In the genomic region with DNA sequence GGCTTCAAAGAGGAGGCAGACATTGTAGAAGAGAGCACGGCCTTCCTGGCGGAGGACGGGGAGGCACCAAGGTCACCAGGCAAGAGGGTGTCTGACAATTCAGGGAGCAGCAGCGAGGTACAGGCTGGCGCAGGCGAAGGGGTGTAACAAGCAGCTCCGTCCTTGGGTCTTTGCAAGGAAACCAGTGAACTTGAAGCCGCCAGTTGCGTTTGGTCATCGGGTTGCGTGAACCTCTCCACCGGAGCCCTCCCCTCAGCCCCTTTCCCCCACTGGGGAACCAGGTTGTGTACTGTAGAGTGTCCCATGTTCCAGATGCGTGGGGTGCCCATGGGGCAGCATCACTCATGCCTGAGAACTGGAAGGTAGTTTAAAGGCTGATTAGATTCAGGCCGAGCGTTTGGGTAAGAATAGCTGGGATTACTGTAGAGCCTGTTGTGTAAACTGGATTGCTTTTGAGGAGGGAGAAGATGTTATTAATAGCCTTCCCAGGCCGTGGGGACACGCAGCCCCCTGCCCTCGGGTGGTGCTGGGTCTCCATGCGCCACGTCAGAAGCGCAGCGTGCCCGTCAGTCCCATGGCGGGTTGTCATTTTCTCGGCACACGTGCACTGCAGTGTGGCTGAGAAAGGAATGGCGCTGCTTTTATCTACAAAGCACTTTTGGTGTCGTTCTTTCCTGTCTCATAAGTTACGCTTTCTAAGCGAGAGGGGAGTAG, we compare ENCODE assay signal across 16 cellular contexts. TPM values are rescaled to one million over a fixed set of nuclear protein-coding genes. Genes with fewer than 3 reads are reported as not detected.
DNase-seq lines count a peak whose midpoint lies in the region; ATAC-seq and TF ChIP-seq lines count a peak whose summit lies in the region.
"Had no signal": no experiment of that assay in that cellular context is flagged by ENCODE, and none has a peak within 500 bp of the region (broad histone marks: within the 10 kb centered on the region; RNA-seq: fewer than 3 reads in every experiment).

No MANE protein-coding gene starts in this region.

- POLR2A ChIA-PET in activated naive CD8-positive, alpha-beta T cell treated with anti-CD3 and anti-CD28 coated beads, Interleukin-2, amount 10 ng/mL, durations not matched to agents 7 days and 5 days (lab: Charles Lee) = no interaction called here

- H3K9me3 Mint-ChIP-seq in activated T-cell treated with anti-CD3 and anti-CD28 coated beads, Interleukin-2, amount 50 U/mL, for 4 hours = no peaks in the 10 kb centered on the region
- no peaks in the 10 kb centered on the region for H3K9me3 Mint-ChIP-seq in activated naive CD8-positive, alpha-beta T cell treated with anti-CD3 and anti-CD28 coated beads, Interleukin-2, amount 10 ng/mL, durations not matched to agents 7 days and 5 days

- TF ChIP-seq POLR2A in spleen (IDR thresholded peaks at IDR 0.05) = no peak

- H3K27me3 Mint-ChIP-seq in activated T-cell treated with anti-CD3 and anti-CD28 coated beads, Interleukin-2, amount 50 U/mL, for 4 hours (ENCODE audit: low read depth) = no peaks in the 10 kb centered on the region
- no peaks in the 10 kb centered on the region for H3K27me3 Mint-ChIP-seq in activated naive CD8-positive, alpha-beta T cell treated with anti-CD3 and anti-CD28 coated beads, Interleukin-2, amount 10 ng/mL, durations not matched to agents 7 days and 5 days

- no peaks in the 10 kb centered on the region for H3K9me3 ChIP-seq in NT2/D1 (ENCODE audit: insufficient read depth, low read length)
- no peaks in the 10 kb centered on the region for H3K9me3 ChIP-seq in spleen
- no peaks in the 10 kb centered on the region for H3K9me3 ChIP-seq in BE2C

- 92 to 96% (median 94%) methylated on average over 30 of the region's 30 CpGs for WGBS in spleen, 5 donors

- ATAC-seq in activated T-cell treated with anti-CD3 and anti-CD28 coated beads, Interleukin-2, amount 50 U/mL, for 4 hours = no peak
- no peak for ATAC-seq in activated naive CD8-positive, alpha-beta T cell treated with anti-CD3 and anti-CD28 coated beads, Interleukin-2, amount 10 ng/mL, durations not matched to agents 7 days and 5 days (ENCODE audit: low read depth)
- ATAC-seq in GM18517 (IDR thresholded peaks at IDR 0.05; ENCODE audit: unreplicated experiment) = no peak
- ATAC-seq: left cardiac atrium had no signal

- no peak overlapping the region for H3K27ac ChIP-seq in spleen
- H3K27ac ChIP-seq: HL-60, parathyroid adenoma, skin epidermis had no signal

- H3K4me3 ChIP-seq in NT2/D1 (ENCODE audit: insufficient read length, low read depth) (no peak overlapping the region), spleen (no peak overlapping the region), BE2C (ENCODE audit: low read depth, low read length) (no peak overlapping the region)
- H3K4me3 ChIP-seq: skin epidermis had no signal

- TF ChIP-seq CTCF in spleen (IDR thresholded peaks at IDR 0.05 in 8 of 11, conservative IDR thresholded peaks at IDR 0.05 in 3 of 11) (no peak), BE2C (IDR thresholded peaks at IDR 0.05; ENCODE audit: low read depth, low read length) (no peak)

- H3K4me1 ChIP-seq in NT2/D1 (ENCODE audit: insufficient read depth, insufficient read length) (peaks cover 26% of the 10 kb centered on the region), spleen (peaks cover 28 to 56% (median 44%) of the 10 kb centered on the region in 6 donors), BE2C (no peaks in the 10 kb centered on the region; the same call in 1 of the 2 replicates)

- H3K36me3 ChIP-seq in NT2/D1 (ENCODE audit: insufficient read depth, insufficient read length, low read length) = peaks cover 72% of the 10 kb centered on the region
- H3K36me3 ChIP-seq in spleen = peaks cover 0 to 62% (median 43%) of the 10 kb centered on the region in 6 donors
- H3K36me3 ChIP-seq in BE2C = peaks cover 60% of the 10 kb centered on the region

- H3K4me3 Mint-ChIP-seq in activated T-cell treated with anti-CD3 and anti-CD28 coated beads, Interleukin-2, amount 50 U/mL, for 4 hours = peak overlapping the region; percentile 54
- H3K4me3 Mint-ChIP-seq in activated naive CD8-positive, alpha-beta T cell treated with anti-CD3 and anti-CD28 coated beads, Interleukin-2, amount 10 ng/mL, durations not matched to agents 7 days and 5 days = no peak overlapping the region

- no peaks in the 10 kb centered on the region for H3K27me3 ChIP-seq in NT2/D1 (ENCODE audit: insufficient read depth, insufficient read length)
- H3K27me3 ChIP-seq in spleen (replicated peaks in 1 of 7) = no peaks in the 10 kb centered on the region
- H3K27me3 ChIP-seq in BE2C = no peaks in the 10 kb centered on the region

- H3K9ac ChIP-seq in NT2/D1 (ENCODE audit: insufficient read length, low read depth) = peak overlapping the region; percentile 42
- H3K9ac ChIP-seq: parathyroid adenoma had no signal

- H3K36me3 Mint-ChIP-seq in activated T-cell treated with anti-CD3 and anti-CD28 coated beads, Interleukin-2, amount 50 U/mL, for 4 hours (ENCODE audit: insufficient read depth) = peaks cover 20% of the 10 kb centered on the region
- peaks cover 20% of the 10 kb centered on the region for H3K36me3 Mint-ChIP-seq in activated naive CD8-positive, alpha-beta T cell treated with anti-CD3 and anti-CD28 coated beads, Interleukin-2, amount 10 ng/mL, durations not matched to agents 7 days and 5 days

- DNase-seq in activated T-cell treated with anti-CD3 and anti-CD28 coated beads, Interleukin-2, amount 50 U/mL, for 4 hours = no peak
- DNase-seq in activated T-cell treated with anti-CD3 and anti-CD28 coated beads for 4 hours = no peak
- no peak for DNase-seq in NT2/D1 (ENCODE audit: low read depth, low spot score)
- no peak for DNase-seq in activated naive CD8-positive, alpha-beta T cell treated with anti-CD3 and anti-CD28 coated beads, Interleukin-2, amount 10 ng/mL, durations not matched to agents 7 days and 5 days
- peak; percentile 59 for DNase-seq in spleen
- DNase-seq in BE2C = no peak
- DNase-seq in stimulated activated CD4-positive, alpha-beta T cell treated with anti-CD3 and anti-CD28 coated beads, Interleukin-2, amount 100 ng/mL, for 48 hours = no peak
- DNase-seq: left cardiac atrium; NCI-H1417; NCI-H2171; NCI-H774; stimulated activated naive CD4-positive, alpha-beta T cell had no signal

- H3K27ac Mint-ChIP-seq in activated naive CD8-positive, alpha-beta T cell treated with anti-CD3 and anti-CD28 coated beads, Interleukin-2, amount 10 ng/mL, durations not matched to agents 7 days and 5 days = peak overlapping the region; percentile 33

- intact Hi-C loops in spleen (cut with DNase I; ENCODE audit: low total_unique reads) = no loop called here

- H3K4me1 Mint-ChIP-seq in activated T-cell treated with anti-CD3 and anti-CD28 coated beads, Interleukin-2, amount 50 U/mL, for 4 hours (ENCODE audit: low read depth) = peaks cover 27% of the 10 kb centered on the region
- H3K4me1 Mint-ChIP-seq in activated naive CD8-positive, alpha-beta T cell treated with anti-CD3 and anti-CD28 coated beads, Interleukin-2, amount 10 ng/mL, durations not matched to agents 7 days and 5 days = peaks cover 20% of the 10 kb centered on the region

RNA-seq across cellular contexts. Expression of gene MRPL12, which starts 2.5 kb away (rescaled TPM):
- total RNA-seq in activated T-cell treated with anti-CD3 and anti-CD28 coated beads, Interleukin-2, amount 50 U/mL, for 4 hours = 100 to 1,000 TPM; 294 to 372 (median 359) TPM
- total RNA-seq in activated naive CD8-positive, alpha-beta T cell treated with anti-CD3 and anti-CD28 coated beads, Interleukin-2, amount 10 ng/mL, durations not matched to agents 7 days and 5 days = 10 to 100 TPM; 55.1 to 59.2 TPM
- 10 to 100 TPM; 36.2 to 68.5 (median 43.2) TPM for total RNA-seq in spleen
- 100 to 1,000 TPM in 2 of 3 donors, 10 to 100 TPM in 1; 71.7 to 160 (median 121) TPM for polyA plus RNA-seq in spleen
- polyA plus RNA-seq in BE2C (2012; ENCODE audit: insufficient read depth, insufficient read length, low read depth) = 451 TPM

RNA-seq across cellular contexts. Expression of gene SLC25A10, which starts 6.4 kb away (rescaled TPM):
- total RNA-seq in activated T-cell treated with anti-CD3 and anti-CD28 coated beads, Interleukin-2, amount 50 U/mL, for 4 hours = 10 to 100 TPM; 29.9 to 47.8 (median 38.8) TPM
- 10 to 100 TPM; 22.0 to 25.1 TPM for total RNA-seq in activated naive CD8-positive, alpha-beta T cell treated with anti-CD3 and anti-CD28 coated beads, Interleukin-2, amount 10 ng/mL, durations not matched to agents 7 days and 5 days
- 1 to 10 TPM; 2.9 to 7.5 (median 3.7) TPM for total RNA-seq in spleen
- 1 to 10 TPM; 4.7 to 7.7 (median 6.9) TPM for polyA plus RNA-seq in spleen
- polyA plus RNA-seq in BE2C (2012; ENCODE audit: insufficient read depth, insufficient read length, low read depth) = 21.3 TPM

RNA-seq across cellular contexts. Expression of gene HGS, which starts 21.9 kb away (rescaled TPM):
- total RNA-seq in activated T-cell treated with anti-CD3 and anti-CD28 coated beads, Interleukin-2, amount 50 U/mL, for 4 hours = 100 to 1,000 TPM; 146 to 162 (median 147) TPM
- total RNA-seq in activated naive CD8-positive, alpha-beta T cell treated with anti-CD3 and anti-CD28 coated beads, Interleukin-2, amount 10 ng/mL, durations not matched to agents 7 days and 5 days = 100 to 1,000 TPM; 152 to 164 TPM
- 100 to 1,000 TPM in 4 of 7 donors, 10 to 100 TPM in 3; 62.3 to 134 (median 106) TPM for total RNA-seq in spleen
- polyA plus RNA-seq in spleen = 100 to 1,000 TPM in 2 of 3 donors, 10 to 100 TPM in 1; 61.3 to 133 (median 119) TPM
- 393 TPM for polyA plus RNA-seq in BE2C (2012; ENCODE audit: insufficient read depth, insufficient read length, low read depth)

RNA-seq across cellular contexts. Expression of gene ARL16, which starts 22.1 kb away (rescaled TPM):
- 10 to 100 TPM; 27.3 to 38.6 (median 27.9) TPM for total RNA-seq in activated T-cell treated with anti-CD3 and anti-CD28 coated beads, Interleukin-2, amount 50 U/mL, for 4 hours
- total RNA-seq in activated naive CD8-positive, alpha-beta T cell treated with anti-CD3 and anti-CD28 coated beads, Interleukin-2, amount 10 ng/mL, durations not matched to agents 7 days and 5 days = 10 to 100 TPM; 17.7 to 19.0 TPM
- total RNA-seq in spleen = 10 to 100 TPM; 22.5 to 36.6 (median 29.1) TPM
- 10 to 100 TPM; 56.0 to 93.5 (median 79.8) TPM for polyA plus RNA-seq in spleen
- 101 TPM for polyA plus RNA-seq in BE2C (2012; ENCODE audit: insufficient read depth, insufficient read length, low read depth)

RNA-seq across cellular contexts. Expression of gene CCDC137, which starts 39.1 kb away (rescaled TPM):
- total RNA-seq in activated T-cell treated with anti-CD3 and anti-CD28 coated beads, Interleukin-2, amount 50 U/mL, for 4 hours = 10 to 100 TPM; 82.9 to 91.9 (median 84.9) TPM
- total RNA-seq in activated naive CD8-positive, alpha-beta T cell treated with anti-CD3 and anti-CD28 coated beads, Interleukin-2, amount 10 ng/mL, durations not matched to agents 7 days and 5 days = 10 to 100 TPM; 31.3 to 32.0 TPM
- 10 to 100 TPM; 10.7 to 24.2 (median 19.0) TPM for total RNA-seq in spleen
- 10 to 100 TPM; 20.7 to 40.1 (median 21.4) TPM for polyA plus RNA-seq in spleen
- 66.0 TPM for polyA plus RNA-seq in BE2C (2012; ENCODE audit: insufficient read depth, insufficient read length, low read depth)

Comparison
In these comparisons a context has a peak if more than half of its experiments do, and no peak if none do; other contexts are left out.
1. RNA of gene MRPL12, which starts 2.5 kb away (total RNA-seq): 294 to 372 TPM in activated T-cell treated with anti-CD3 and anti-CD28 coated beads, Interleukin-2, amount 50 U/mL, for 4 hours; 55.1 to 59.2 TPM in activated naive CD8-positive, alpha-beta T cell treated with anti-CD3 and anti-CD28 coated beads, Interleukin-2, amount 10 ng/mL, durations not matched to agents 7 days and 5 days and 36.2 to 68.5 TPM in spleen; every median in the first group is over 4 times any median in the second.